In the genomic region with DNA sequence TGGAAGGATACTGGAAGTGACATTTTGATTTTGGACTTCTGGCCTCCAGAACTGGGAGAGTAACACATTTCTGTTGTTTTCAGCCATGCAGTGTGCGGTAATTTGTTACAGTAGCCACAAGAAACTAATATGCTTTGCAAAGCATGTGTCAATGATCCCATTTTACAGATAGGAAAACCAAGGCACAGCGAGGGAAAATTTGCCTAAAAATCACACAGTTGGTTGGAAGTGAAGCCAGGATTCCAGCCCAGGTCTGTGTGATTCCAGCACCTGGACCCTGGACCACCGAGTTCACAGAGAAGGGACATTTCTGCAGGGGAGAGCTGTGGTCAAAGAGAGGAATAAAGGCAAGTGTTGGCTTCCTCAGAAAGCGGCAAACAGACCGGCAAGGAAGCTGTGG, we compare ENCODE assay signal across 19 cellular contexts.
A peak's percentile ranks its signal among the peaks of the same experiment; 100 is the strongest.
DNase-seq lines count a peak whose midpoint lies in the region; ATAC-seq, FAIRE-seq and TF ChIP-seq lines count a peak whose summit lies in the region.
"Had no signal": no experiment of that assay in that cellular context is flagged by ENCODE, and none has a peak within 500 bp of the region (broad histone marks: within the 10 kb centered on the region; RNA-seq: fewer than 3 reads in every experiment).

No MANE protein-coding gene starts in this region.

- H3K36me3 Mint-ChIP-seq in GM23338 (ENCODE audit: low read depth), result no peaks in the 10 kb centered on the region
- H3K36me3 Mint-ChIP-seq in WTC11, result no peaks in the 10 kb centered on the region
- H3K36me3 Mint-ChIP-seq in neural progenitor cell, result no peaks in the 10 kb centered on the region
- H3K36me3 Mint-ChIP-seq: CD4-positive, CD25-positive, alpha-beta regulatory T cell had no signal

- H3K27me3 Mint-ChIP-seq in GM23338 (ENCODE audit: insufficient read depth, low read depth, poor library complexity), result peaks cover 16% of the 10 kb centered on the region
- H3K27me3 Mint-ChIP-seq in WTC11 (ENCODE audit: low read depth), result peaks cover 6% of the 10 kb centered on the region; the same call in 1 of the 2 replicates
- peaks cover 11% of the 10 kb centered on the region for H3K27me3 Mint-ChIP-seq in neural progenitor cell (ENCODE audit: insufficient read depth, low read depth)

- intact Hi-C loops in colonic mucosa (cut with DNase I), result no loop called here

- DNase-seq in A549 (ENCODE audit: low read depth in 1 of 2, low spot score in 1 of 2) (no peak), GM23338 (ENCODE audit: low spot score) (no peak), WTC11 (ENCODE audit: low spot score) (no peak), neural progenitor cell (ENCODE audit: low spot score) (no peak), colonic mucosa (no peak)
- DNase-seq in activated T-cell treated with anti-CD3 and anti-CD28 coated beads, Interleukin-2, amount 50 U/mL, for 1 hour, result no peak
- DNase-seq: CD4-positive, CD25-positive, alpha-beta regulatory T cell; DND-41; KBM-7; MM.1S; NCI-H1048; NCI-H1417 treated with DMSO at 0.1 percent for 48 hours; NCI-H187; NCI-H2227 treated with DMSO at 0.1 percent for 48 hours; NCI-H524 treated with DMSO at 0.1 percent for 48 hours; Right ventricle myocardium superior had no signal

- no peaks in the 10 kb centered on the region for H3K9me3 ChIP-seq in A549
- H3K9me3 ChIP-seq in neural progenitor cell (ENCODE audit: low read depth), result no peaks in the 10 kb centered on the region
- no peaks in the 10 kb centered on the region for H3K9me3 ChIP-seq in colonic mucosa
- H3K9me3 ChIP-seq: HAP-1 had no signal

- 89% methylated on average over 5 of the region's 5 CpGs for WGBS in A549 (ENCODE audit: missing lambda C conversion rate)

- TF ChIP-seq RAD21 in A549 (conservative IDR thresholded peaks at IDR 0.05 in 1 of 2, IDR thresholded peaks at IDR 0.05 in 1 of 2), result no peak

- H2AFZ ChIP-seq in GM23338 (no peak overlapping the region), neural progenitor cell (replicated peaks) (no peak overlapping the region)

- H3K4me1 Mint-ChIP-seq in GM23338, result peaks cover 44% of the 10 kb centered on the region
- peaks cover 52% of the 10 kb centered on the region for H3K4me1 Mint-ChIP-seq in WTC11
- peaks cover 49% of the 10 kb centered on the region for H3K4me1 Mint-ChIP-seq in neural progenitor cell

- H3K4me3 ChIP-seq in A549, result no peak overlapping the region
- H3K4me3 ChIP-seq in GM23338, result no peak overlapping the region
- H3K4me3 ChIP-seq in neural progenitor cell, result no peak overlapping the region
- H3K4me3 ChIP-seq in colonic mucosa, result no peak overlapping the region
- H3K4me3 ChIP-seq: GM12878, HAP-1 had no signal

- H3K4me1 ChIP-seq in A549 (peaks cover 72% of the 10 kb centered on the region), GM23338 (ENCODE audit: insufficient read depth) (peaks cover 30% of the 10 kb centered on the region), neural progenitor cell (peaks cover 39% of the 10 kb centered on the region), colonic mucosa (no peaks in the 10 kb centered on the region)

- H3K27ac ChIP-seq in A549 (peak overlapping the region; percentile 99), GM23338 (ENCODE audit: low read depth) (0 out of 2 replicates have a peak overlapping the region, but pooled peaks have one; percentile 69), neural progenitor cell (no peak overlapping the region), colonic mucosa (no peak overlapping the region)

- H3F3A ChIP-seq in GM23338 (replicated peaks; ENCODE audit: low read depth) (peaks cover 5% of the 10 kb centered on the region; the same call in 1 of the 2 replicates), neural progenitor cell (ENCODE audit: low read depth) (peaks cover 41% of the 10 kb centered on the region)

- H3K4me3 Mint-ChIP-seq in GM23338 (no peak overlapping the region; the same call in 2 of the 3 replicates), WTC11 (no peak overlapping the region), neural progenitor cell (peak overlapping the region; percentile 50)
- H3K4me3 Mint-ChIP-seq: CD4-positive, CD25-positive, alpha-beta regulatory T cell had no signal

- H3K79me2 ChIP-seq in GM23338 (replicated peaks; ENCODE audit: insufficient read depth), result no peaks in the 10 kb centered on the region
- no peaks in the 10 kb centered on the region for H3K79me2 ChIP-seq in neural progenitor cell (ENCODE audit: low read depth)

- no peak for TF ChIP-seq POLR2A in A549 (IDR thresholded peaks at IDR 0.05; ENCODE audit: low read length)

- H3K9me2 ChIP-seq in GM23338 (ENCODE audit: insufficient read depth), result no peaks in the 10 kb centered on the region; the same call in 1 of the 2 replicates

- CTCF ChIA-PET in A549 (lab: Yijun Ruan, JAX), result interaction anchor here (0.6 to 1.4 kb wide), 5 partner anchors 14 to 226 kb away, joined by 3 read pairs; no protein-coding TSS in a partner anchor
- CTCF ChIA-PET in WTC11 (lab: Charles Lee), result interaction anchor here (0.8 to 1.5 kb wide), 3 partner anchors 14 to 226 kb away, joined by 3 to 11 read pairs (median 3); no protein-coding TSS in a partner anchor

- H3K9me3 Mint-ChIP-seq in GM23338 (no peaks in the 10 kb centered on the region; the same call in 2 of the 3 replicates), WTC11 (no peaks in the 10 kb centered on the region), neural progenitor cell (peaks cover 3% of the 10 kb centered on the region)

- H3K27me3 ChIP-seq in GM23338 (ENCODE audit: insufficient read depth) (no peaks in the 10 kb centered on the region), neural progenitor cell (no peaks in the 10 kb centered on the region), colonic mucosa (no peaks in the 10 kb centered on the region)

- no peaks in the 10 kb centered on the region for H4K20me1 ChIP-seq in GM23338 (replicated peaks; ENCODE audit: insufficient read depth)
- no peaks in the 10 kb centered on the region for H4K20me1 ChIP-seq in neural progenitor cell (ENCODE audit: low read depth)

- H3K36me3 ChIP-seq in GM23338 (ENCODE audit: insufficient read depth) (no peaks in the 10 kb centered on the region), neural progenitor cell (no peaks in the 10 kb centered on the region), colonic mucosa (no peaks in the 10 kb centered on the region)
- H3K36me3 ChIP-seq: HAP-1 had no signal

- ATAC-seq in A549 (no peak), GM23338 (no peak), WTC11 (no peak), HG02571 (IDR thresholded peaks at IDR 0.05; ENCODE audit: unreplicated experiment) (no peak)

- POLR2A ChIA-PET in A549 (lab: Yijun Ruan, JAX) (no interaction called here), WTC11 (lab: Charles Lee) (interaction anchor here (0.9 to 1.5 kb wide), 3 partner anchors 18 to 122 kb away, joined by 3 to 5 read pairs (median 3); no protein-coding TSS in a partner anchor)

- H3K27ac Mint-ChIP-seq in GM23338, result peak overlapping the region; percentile 23; the same call in 1 of the 2 replicates
- H3K27ac Mint-ChIP-seq in WTC11, result peak overlapping the region; percentile 62; the same call in 1 of the 2 replicates
- no peak overlapping the region for H3K27ac Mint-ChIP-seq in neural progenitor cell
- H3K27ac Mint-ChIP-seq: CD4-positive, CD25-positive, alpha-beta regulatory T cell had no signal

- H3K9ac ChIP-seq in neural progenitor cell, result no peak overlapping the region
- H3K9ac ChIP-seq in colonic mucosa (ENCODE audit: low read depth in 2 of 2, low read length in 2 of 2), result no peak overlapping the region

- TF ChIP-seq CTCF in A549 (IDR thresholded peaks at IDR 0.05), result no peak
- TF ChIP-seq CTCF in GM23338 (conservative IDR thresholded peaks at IDR 0.05; ENCODE audit: low read depth in 2 of 2), result no peak
- no peak for TF ChIP-seq CTCF in WTC11 (IDR thresholded peaks at IDR 0.05)
- TF ChIP-seq CTCF in neural progenitor cell (IDR thresholded peaks at IDR 0.05), result no peak
- TF ChIP-seq CTCF in colonic mucosa (IDR thresholded peaks at IDR 0.05), result no peak

- TF ChIP-seq EP300 in A549 (IDR thresholded peaks at IDR 0.05), result no peak

- FAIRE-seq in A549 (lab: Jason Lieb, UNC), result no peak
- FAIRE-seq: GM12878 had no signal

- H3K4me2 ChIP-seq in A549, result peak overlapping the region; percentile 40
- 0 out of 2 replicates have a peak overlapping the region, but pooled peaks have one; percentile 19 for H3K4me2 ChIP-seq in GM23338
- H3K4me2 ChIP-seq in neural progenitor cell, result no peak overlapping the region

TF ChIP-seq in A549, 52 proteins besides CTCF, POLR2A, EP300 and RAD21 (continues in another document):
- TF ChIP-seq PHF8 (IDR thresholded peaks at IDR 0.05; ENCODE audit: borderline replicate concordance, low read depth), result no peak
- no peak for TF ChIP-seq FOSB (CRISPR knock-in tag; IDR thresholded peaks at IDR 0.05)
- TF ChIP-seq BHLHE40 (IDR thresholded peaks at IDR 0.05; ENCODE audit: low read depth, low read length), result no peak
- no peak for TF ChIP-seq HEYL (CRISPR knock-in tag; IDR thresholded peaks at IDR 0.05)
- TF ChIP-seq GATA3 (IDR thresholded peaks at IDR 0.05; ENCODE audit: borderline replicate concordance), result no peak
- TF ChIP-seq RNF2 (IDR thresholded peaks at IDR 0.05; ENCODE audit: borderline replicate concordance, low read depth), result no peak
- no peak for TF ChIP-seq FOSL2 (IDR thresholded peaks at IDR 0.05)
- no peak for TF ChIP-seq FOSL2 (CRISPR knock-in tag; IDR thresholded peaks at IDR 0.05)
- TF ChIP-seq HDAC2 (IDR thresholded peaks at IDR 0.05), result peak; percentile 66; the same call in 1 of the 2 replicates

TF ChIP-seq in GM23338, 12 proteins besides CTCF, POLR2A, EP300 and RAD21 (continues in another document):
- TF ChIP-seq JUNB (IDR thresholded peaks at IDR 0.05; ENCODE audit: unreplicated experiment) (no peak), ZNF114 (CRISPR knock-in tag; IDR thresholded peaks at IDR 0.05) (no peak), EZH2 (IDR thresholded peaks at IDR 0.05; ENCODE audit: low read depth, unreplicated experiment) (no peak), POLR2AphosphoS5 (IDR thresholded peaks at IDR 0.05; ENCODE audit: low read depth) (no peak)

TF ChIP-seq in WTC11, 78 proteins besides CTCF, POLR2A, EP300 and RAD21:
- TF ChIP-seq SMAD3 (CRISPR knock-in tag; IDR thresholded peaks at IDR 0.05; ENCODE audit: borderline replicate concordance) (no peak), GTF2I (CRISPR knock-in tag; conservative IDR thresholded peaks at IDR 0.05) (peak; percentile 71; the same call in 1 of the 2 replicates)

Comparison
In these comparisons a context has a peak if more than half of its experiments do, and no peak if none do; other contexts are left out.
1. H3K27ac ChIP-seq: peak in A549 (2 of 2) and GM23338 (single experiment); none in neural progenitor cell (single experiment) and colonic mucosa (single experiment).
2. Of the 8 proteins assayed by ChIP-seq in both WTC11 and A549: peak only in WTC11: none; only in A549: MAX; in both: none; in neither: 7.